ENCODE assay signal across 8 cellular contexts in the genomic region with DNA sequence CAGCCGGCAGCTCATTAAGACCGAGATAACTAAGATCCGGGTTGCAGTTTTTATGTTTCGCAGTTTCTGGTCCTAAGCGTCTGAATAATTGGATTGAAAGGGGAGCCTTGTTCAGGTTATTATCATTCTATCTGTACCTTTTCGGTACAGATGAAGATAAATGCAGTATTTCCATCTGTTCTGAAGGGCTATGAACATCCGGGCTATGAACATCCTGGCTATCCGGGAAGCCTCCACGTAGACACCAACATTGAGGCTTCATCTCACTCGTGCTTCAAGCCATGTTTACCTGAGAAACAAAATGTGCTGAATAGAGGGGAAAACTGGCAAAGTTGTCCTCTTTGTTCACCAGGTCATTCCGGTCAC. TPM values are rescaled to one million over a fixed set of nuclear protein-coding genes. Genes with fewer than 3 reads are reported as not detected.
DNase-seq lines count a peak whose midpoint lies in the region; ATAC-seq and TF ChIP-seq lines count a peak whose summit lies in the region.

No MANE protein-coding gene starts in this region.

- H3K9ac ChIP-seq in iPS-20b (ENCODE audit: low read depth, low read length) = peak overlapping the region; percentile 71; the same call in 1 of the 2 replicates

- no peaks in the 10 kb centered on the region for H3K27me3 Mint-ChIP-seq in activated B cell treated with CpG ODN at 0.5 μM for 24 hours

- peak; percentile 20 for ATAC-seq in GM18867 (IDR thresholded peaks at IDR 0.05; ENCODE audit: unreplicated experiment)
- peak; percentile 10 for ATAC-seq in HG03175 (IDR thresholded peaks at IDR 0.05; ENCODE audit: unreplicated experiment)
- ATAC-seq in activated B cell treated with CpG ODN at 0.5 μM for 24 hours (ENCODE audit: low read depth) = peak; percentile 2
- ATAC-seq in GM18861 (IDR thresholded peaks at IDR 0.05; ENCODE audit: unreplicated experiment) = no peak

- peaks cover 3% of the 10 kb centered on the region for H3K9me3 Mint-ChIP-seq in activated B cell treated with CpG ODN at 0.5 μM for 24 hours

- CTCF ChIA-PET in activated B cell treated with CpG ODN at 0.5 μM for 24 hours (lab: Charles Lee) = interaction anchor here (0.8 to 2.4 kb wide), 8 partner anchors 20 to 231 kb away, joined by 3 to 25 read pairs (median 4); no protein-coding TSS in a partner anchor

- peak overlapping the region; percentile 96 for H3K4me3 ChIP-seq in iPS-20b (ENCODE audit: low read length)

- TF ChIP-seq CTCF in 22Rv1 (IDR thresholded peaks at IDR 0.05) (peak; percentile 76), activated B cell treated with CpG ODN at 0.5 μM for 24 hours (IDR thresholded peaks at IDR 0.05) (peak; percentile 20)

- H3K4me3 Mint-ChIP-seq in activated B cell treated with CpG ODN at 0.5 μM for 24 hours = peak overlapping the region; percentile 92

- H3K4me1 Mint-ChIP-seq in activated B cell treated with CpG ODN at 0.5 μM for 24 hours = peaks cover 8% of the 10 kb centered on the region

- H3K9me3 ChIP-seq in iPS-20b (ENCODE audit: insufficient read depth, low read depth, low read length) = no peaks in the 10 kb centered on the region

- no peaks in the 10 kb centered on the region for H3K27me3 ChIP-seq in iPS-20b (ENCODE audit: insufficient read depth, low read length)

- H3K27ac ChIP-seq in 22Rv1 = peak overlapping the region; percentile 91
- no peak overlapping the region for H3K27ac ChIP-seq in iPS-20b (ENCODE audit: low read length)
- peak overlapping the region; percentile 36 for H3K27ac ChIP-seq in substantia nigra (ENCODE audit: low read depth, low read length, poor library complexity, severe bottlenecking)

- intact Hi-C loops in activated B cell treated with CpG ODN at 0.5 μM for 24 hours (cut with micrococcal nuclease) = loop anchor here (1.0 to 10.0 kb wide), 12 partner anchors 28 to 584 kb away; a partner anchor contains a TSS

- peaks cover 1% of the 10 kb centered on the region for H3K36me3 Mint-ChIP-seq in activated B cell treated with CpG ODN at 0.5 μM for 24 hours (ENCODE audit: low read depth)

- POLR2A ChIA-PET in activated B cell treated with CpG ODN at 0.5 μM for 24 hours (lab: Charles Lee) = interaction anchor here (1.6 kb wide), 1 partner anchor 41 kb away, joined by 10 read pairs; a partner anchor contains a TSS

- H3K36me3 ChIP-seq in iPS-20b (ENCODE audit: insufficient read depth, low read depth, low read length) = no peaks in the 10 kb centered on the region

- DNase-seq in activated B cell treated with CpG ODN at 0.5 μM for 24 hours (no peak), substantia nigra (lab: John Stamatoyannopoulos, UW) (peak in 1 of 49 donors; percentile 25), mucosa of gallbladder (ENCODE audit: low spot score) (no peak)

- H3K4me1 ChIP-seq in iPS-20b (ENCODE audit: insufficient read depth, low read length) = peaks cover 25% of the 10 kb centered on the region

- peak overlapping the region; percentile 91 for H3K27ac Mint-ChIP-seq in activated B cell treated with CpG ODN at 0.5 μM for 24 hours

RNA-seq across cellular contexts. Expression of a gene that starts 0.4 kb away (rescaled TPM):
- total RNA-seq in activated B cell treated with CpG ODN at 0.5 μM for 24 hours (44.8 and 58.8 TPM in 2 replicates), mucosa of gallbladder (36.7 TPM)

RNA-seq across cellular contexts. Expression of a gene that starts 40.1 kb away (rescaled TPM):
- total RNA-seq in activated B cell treated with CpG ODN at 0.5 μM for 24 hours (63.5 and 63.8 TPM in 2 replicates), mucosa of gallbladder (30.9 TPM)
